10 cellular contexts compared by ENCODE assay signal in genomic region chr1:91689586-91690481, GRCh38.
A peak's percentile ranks its signal among the peaks of the same experiment; 100 is the strongest.
DNase-seq lines count a peak whose midpoint lies in the region; TF ChIP-seq lines count a peak whose summit lies in the region.
"Had no signal": no experiment of that assay in that cellular context is flagged by ENCODE, and none has a peak within 500 bp of the region (broad histone marks: within the 10 kb centered on the region; RNA-seq: fewer than 3 reads in every experiment).

No MANE protein-coding gene starts in this region.

- H3K27ac ChIP-seq in adrenal gland: peak overlapping the region; percentile 61 to 91 (median 89)
- H3K27ac ChIP-seq in mesodermal cell (ENCODE audit: low read depth, low read length, severe bottlenecking): peak overlapping the region; percentile 41
- peak overlapping the region in 3 of 4 donors; percentile 11 to 73 (median 65) for H3K27ac ChIP-seq in transverse colon
- H3K27ac ChIP-seq in substantia nigra (ENCODE audit: low read depth, low read length, poor library complexity, severe bottlenecking): no peak overlapping the region

- H3K36me3 ChIP-seq in adrenal gland (replicated peaks in 1 of 2) (peaks cover 0 to 4% of the 10 kb centered on the region in 2 donors), mesodermal cell (ENCODE audit: control insufficient read depth, insufficient read depth, low read length) (no peaks in the 10 kb centered on the region), transverse colon (no peaks in the 10 kb centered on the region)

- DNase-seq in adrenal gland (peak; percentile 53 to 85 (median 73)), fibroblast of pulmonary artery (ENCODE audit: low read depth) (peak; percentile 79), transverse colon (no peak), substantia nigra (lab: John Stamatoyannopoulos, UW) (no peak), CD1c-positive myeloid dendritic cell (ENCODE audit: extremely low spot score) (no peak), DMS53 treated with DMSO at 0.1 percent for 48 hours (lab: John Stamatoyannopoulos, UW; ENCODE audit: unreplicated experiment) (no peak)
- no peak for DNase-seq in activated CD8-positive, alpha-beta memory T cell treated with anti-CD3 and anti-CD28 coated beads, Interleukin-2, amount 50 U/mL, for 4 hours
- DNase-seq: activated naive CD8-positive, alpha-beta T cell treated with anti-CD3 and anti-CD28 coated beads for 36 hours; CD4-positive, alpha-beta T cell had no signal

- peak in 1 of 2 donors; percentile 59 for TF ChIP-seq POLR2A in adrenal gland (IDR thresholded peaks at IDR 0.05)
- no peak for TF ChIP-seq POLR2A in transverse colon (IDR thresholded peaks at IDR 0.05)

- TF ChIP-seq EP300 in transverse colon (IDR thresholded peaks at IDR 0.05; ENCODE audit: low read depth): no peak

- H3K27me3 ChIP-seq in adrenal gland (no peaks in the 10 kb centered on the region), transverse colon (no peaks in the 10 kb centered on the region)

- H3K4me3 ChIP-seq in adrenal gland: no peak overlapping the region
- no peak overlapping the region for H3K4me3 ChIP-seq in fibroblast of pulmonary artery (replicated peaks; ENCODE audit: low read depth, low read length)
- H3K4me3 ChIP-seq in mesodermal cell (ENCODE audit: extremely low read depth, insufficient read depth, low read length, poor library complexity, severe bottlenecking): no peak overlapping the region
- peak overlapping the region in 2 of 4 donors; percentile 6 to 16 for H3K4me3 ChIP-seq in transverse colon

- intact Hi-C loops in adrenal gland (cut with DNase I) (loop anchor here in 1 of 2 donors (10.0 kb wide), 1 partner anchor 195 kb away; the partner anchor contains the start of gene TGFBR3), transverse colon (cut with DNase I; ENCODE audit: low total_unique reads) (no loop called here)

- 41 to 52% (median 46%) methylated on average over 12 of the region's 12 CpGs for WGBS in adrenal gland, 4 donors
- 94 to 96% methylated on average over 10 of the region's 12 CpGs for WGBS in mesodermal cell (ENCODE audit: insufficient coverage in 2 of 2), 2 experiments
- WGBS in transverse colon (ENCODE audit: low coverage in 1 of 2), 2 donors: 29 to 53% methylated on average over 11 to 12 of the region's 12 CpGs

- in situ Hi-C loops in transverse colon (cut with MboI; ENCODE audit: low pct_ligation_motif_present in 1 of 4, low pct_unique_long_range_greater_than_20kb in 1 of 4, low sequenced_read_pairs in 3 of 4): loop anchor here in 1 of 4 donors (10.0 kb wide), 1 partner anchor 165 kb away; no protein-coding TSS in a partner anchor

- H3K4me1 ChIP-seq in adrenal gland (replicated peaks in 1 of 2) (peaks cover 31 to 74% of the 10 kb centered on the region in 2 donors), mesodermal cell (ENCODE audit: control insufficient read depth, insufficient read depth, low read length, poor library complexity, severe bottlenecking) (peaks cover 8% of the 10 kb centered on the region), transverse colon (peaks cover 3 to 50% (median 28%) of the 10 kb centered on the region in 4 donors)

- no peaks in the 10 kb centered on the region for H3K9me3 ChIP-seq in adrenal gland (replicated peaks in 1 of 3)
- H3K9me3 ChIP-seq in mesodermal cell (ENCODE audit: control insufficient read depth, low read length): no peaks in the 10 kb centered on the region
- no peaks in the 10 kb centered on the region for H3K9me3 ChIP-seq in transverse colon

- TF ChIP-seq CTCF in adrenal gland (IDR thresholded peaks at IDR 0.05) (no peak), fibroblast of pulmonary artery (IDR thresholded peaks at IDR 0.05; ENCODE audit: low read length, missing control alignments) (no peak), transverse colon (IDR thresholded peaks at IDR 0.05) (no peak)

Comparison
In these comparisons a context has a peak if more than half of its experiments do, and no peak if none do; other contexts are left out.
1. DNase-seq: peak in adrenal gland (7 of 7) and fibroblast of pulmonary artery (single experiment); none in transverse colon (single experiment), substantia nigra (0 of 49), CD1c-positive myeloid dendritic cell (single experiment), DMS53 treated with DMSO at 0.1 percent for 48 hours (single experiment) and activated CD8-positive, alpha-beta memory T cell treated with anti-CD3 and anti-CD28 coated beads, Interleukin-2, amount 50 U/mL, for 4 hours (single experiment).